11 cellular contexts compared by ENCODE assay signal in the genomic region with DNA sequence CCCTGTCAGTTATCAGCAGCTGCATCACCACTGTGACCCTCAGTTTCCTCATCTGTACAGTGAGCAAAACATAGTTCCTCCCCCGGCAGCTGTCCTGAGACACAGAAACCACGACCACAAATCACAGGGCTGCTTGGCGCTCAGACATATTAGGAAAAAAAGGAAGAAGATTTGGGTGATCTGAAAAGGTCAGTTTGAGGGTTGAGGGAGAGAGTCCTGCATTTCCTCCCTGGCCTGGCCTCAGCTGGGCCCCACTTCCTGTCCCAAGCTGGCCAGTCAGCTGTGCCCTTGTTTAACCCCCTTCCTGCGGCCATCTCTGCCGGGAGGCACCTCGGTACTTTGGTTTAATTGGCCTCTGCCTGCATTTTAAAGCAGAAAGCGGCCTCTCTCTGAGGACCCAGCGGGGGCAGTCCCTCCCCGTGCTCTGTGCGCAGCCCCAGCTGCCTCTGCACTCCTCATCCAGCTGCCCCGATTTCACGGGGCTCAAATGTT. TPM values are rescaled to one million over a fixed set of nuclear protein-coding genes. Genes with fewer than 3 reads are reported as not detected.
DNase-seq lines count a peak whose midpoint lies in the region; ATAC-seq, FAIRE-seq and TF ChIP-seq lines count a peak whose summit lies in the region.
"Had no signal": no experiment of that assay in that cellular context is flagged by ENCODE, and none has a peak within 500 bp of the region (broad histone marks: within the 10 kb centered on the region; RNA-seq: fewer than 3 reads in every experiment).

No MANE protein-coding gene starts in this region.

- H2AFZ ChIP-seq in Karpas-422 (ENCODE audit: low read length) = no peak overlapping the region
- no peak overlapping the region for H2AFZ ChIP-seq in HepG2 (ENCODE audit: low read length)

- ATAC-seq in HepG2 (peak; percentile 22), HG03565 (IDR thresholded peaks at IDR 0.05; ENCODE audit: unreplicated experiment) (no peak), esophagus mucosa (no peak)

- H3K27ac ChIP-seq in Karpas-422 (ENCODE audit: low read length) = no peak overlapping the region
- H3K27ac ChIP-seq in adrenal gland = peak overlapping the region; percentile 77 to 99 (median 90)
- peak overlapping the region; percentile 80 for H3K27ac ChIP-seq in HepG2 (ENCODE audit: extremely low read length, insufficient read depth, low read length)
- H3K27ac ChIP-seq in substantia nigra (ENCODE audit: low read depth, low read length, poor library complexity, severe bottlenecking) = peak overlapping the region; percentile 60

- TF ChIP-seq EP300 in HepG2 (IDR thresholded peaks at IDR 0.05; ENCODE audit: low read depth in 2 of 2, low read length in 2 of 2) (no peak), HepG2 (CRISPR knock-in tag; IDR thresholded peaks at IDR 0.05; ENCODE audit: borderline replicate concordance) (no peak)

- TSS peak; percentile 90 for BruUV-seq in HepG2 (replicated peaks; lab: Mats Ljungman, UMichigan)

- H3K9ac ChIP-seq in Karpas-422 (ENCODE audit: low read length) = no peak overlapping the region
- H3K9ac ChIP-seq in HepG2 (ENCODE audit: insufficient read depth, low read depth, low read length) = peak overlapping the region; percentile 34

- no peaks in the 10 kb centered on the region for H3K27me3 ChIP-seq in Karpas-422 (ENCODE audit: low read length)
- H3K27me3 ChIP-seq in adrenal gland = no peaks in the 10 kb centered on the region
- no peaks in the 10 kb centered on the region; a peak in 2 of 5 replicates for H3K27me3 ChIP-seq in HepG2 (ENCODE audit: control insufficient read depth in 1 of 2, insufficient read depth in 2 of 2, low read length in 2 of 2)

- no peak for TF ChIP-seq CTCF in adrenal gland (IDR thresholded peaks at IDR 0.05)
- no peak; the same call in none of the 2 replicates for TF ChIP-seq CTCF in HepG2 (CRISPR knock-in tag; IDR thresholded peaks at IDR 0.05)

- POLR2A ChIA-PET in HepG2 (lab: Yijun Ruan, JAX) = interaction anchor here (0.7 to 11.3 kb wide), 18 partner anchors 9 to 155 kb away, joined by 3 to 293 read pairs (median 7); no protein-coding TSS in a partner anchor

- intact Hi-C loops in adrenal gland (cut with DNase I) (no loop called here), HepG2 (cut with micrococcal nuclease; ENCODE audit: unreplicated experiment) (loop anchor here (2.0 kb wide), 1 partner anchor 31 kb away; no protein-coding TSS in a partner anchor)

- H3K4me2 ChIP-seq in Karpas-422 (ENCODE audit: low read depth, low read length, poor library complexity, severe bottlenecking) = no peak overlapping the region
- H3K4me2 ChIP-seq in HepG2 (ENCODE audit: low read depth, low read length) = peak overlapping the region; percentile 94

- H3K79me2 ChIP-seq in Karpas-422 (ENCODE audit: low read length) (no peaks in the 10 kb centered on the region), HepG2 (ENCODE audit: insufficient read depth, low read length) (no peaks in the 10 kb centered on the region)

- H3K9me3 ChIP-seq in Karpas-422 (ENCODE audit: low read length) = no peaks in the 10 kb centered on the region
- H3K9me3 ChIP-seq in adrenal gland (replicated peaks in 1 of 3) = peaks cover 0 to 4% (median 0%) of the 10 kb centered on the region in 3 donors
- no peaks in the 10 kb centered on the region for H3K9me3 ChIP-seq in HepG2 (ENCODE audit: low read length)

- no peak for FAIRE-seq in HepG2 (lab: Jason Lieb, UNC)
- FAIRE-seq: colon had no signal

- no peaks in the 10 kb centered on the region for H3K9me2 ChIP-seq in Karpas-422 (replicated peaks; ENCODE audit: insufficient read depth, low read length)

- H3K4me3 ChIP-seq in Karpas-422 (ENCODE audit: low read length) = no peak overlapping the region
- H3K4me3 ChIP-seq in adrenal gland = peak overlapping the region in 1 of 4 donors; percentile 58
- H3K4me3 ChIP-seq in HepG2 (replicated peaks in 1 of 3; ENCODE audit: insufficient read depth in 1 of 3, low read depth in 2 of 3, low read length in 3 of 3) = peak overlapping the region; percentile 9 to 76 (median 38)

- H4K20me1 ChIP-seq in Karpas-422 (ENCODE audit: insufficient read depth, low read depth, low read length) (no peaks in the 10 kb centered on the region), HepG2 (ENCODE audit: insufficient read depth, low read length) (no peaks in the 10 kb centered on the region)

- DNase-seq in Karpas-422 (peak; percentile 24), adrenal gland (peak in 5 of 7 donors; percentile 59 to 78 (median 65)), HepG2 (ENCODE audit: low spot score) (no peak), substantia nigra (lab: John Stamatoyannopoulos, UW) (peak in 16 of 49 donors; percentile 14 to 55 (median 40)), NCI-H82 (lab: John Stamatoyannopoulos, UW) (no peak), NCI-H446 treated with DMSO at 0.1 percent for 48 hours (lab: John Stamatoyannopoulos, UW) (no peak)
- DNase-seq: activated CD4-positive, alpha-beta T cell treated with anti-CD3 and anti-CD28 coated beads for 48 hours; NCI-H2029 treated with DMSO at 0.1 percent for 48 hours had no signal

- H3K4me1 ChIP-seq in Karpas-422 (ENCODE audit: low read length) (no peaks in the 10 kb centered on the region), adrenal gland (replicated peaks in 1 of 2) (peaks cover 12 to 26% of the 10 kb centered on the region in 2 donors), HepG2 (ENCODE audit: insufficient read depth, low read length) (peaks cover 72% of the 10 kb centered on the region)

- in situ Hi-C loops in HepG2 (cut with HindIII; ENCODE audit: extremely low pct_ligation_motif_present, low pct_unique_long_range_greater_than_20kb) = no loop called here

- H3K36me3 ChIP-seq in Karpas-422 (ENCODE audit: insufficient read depth, low read length) = no peaks in the 10 kb centered on the region
- H3K36me3 ChIP-seq in adrenal gland (replicated peaks in 1 of 2) = no peaks in the 10 kb centered on the region
- H3K36me3 ChIP-seq in HepG2 (replicated peaks in 1 of 2; ENCODE audit: control insufficient read depth in 1 of 2, insufficient read depth in 2 of 2, low read length in 2 of 2) = no peaks in the 10 kb centered on the region

- CTCF ChIA-PET in HepG2 (lab: Yijun Ruan, JAX; ENCODE audit: low intra/inter-chr PET ratio, low total read pairs) = no interaction called here

- TF ChIP-seq POLR2A in adrenal gland (IDR thresholded peaks at IDR 0.05) (no peak), HepG2 (IDR thresholded peaks at IDR 0.05; ENCODE audit: insufficient read depth in 1 of 2, low read depth in 2 of 2, low read length in 2 of 2) (no peak)

- WGBS in adrenal gland, 4 donors = 48 to 75% (median 59%) methylated on average over 10 to 12 of the region's 12 CpGs
- 27% methylated on average over 11 of the region's 12 CpGs for WGBS in HepG2 (ENCODE audit: low lambda C conversion rate)

- TF ChIP-seq RAD21 in HepG2 (CRISPR knock-in tag; IDR thresholded peaks at IDR 0.05) = no peak

TF ChIP-seq in HepG2, 621 proteins besides CTCF, POLR2A, EP300 and RAD21 (continues in another document):
- TF ChIP-seq NFE2 (CRISPR knock-in tag; IDR thresholded peaks at IDR 0.05) = 0 out of 2 replicates have a peak, but pooled peaks have one; percentile 3
- peak; percentile 8; the same call in 1 of the 2 replicates for TF ChIP-seq GZF1 (CRISPR knock-in tag; IDR thresholded peaks at IDR 0.05)
- peak; percentile 72; the same call in 1 of the 2 replicates for TF ChIP-seq HNF4A (CRISPR knock-in tag; IDR thresholded peaks at IDR 0.05)
- TF ChIP-seq, protein P1, sequence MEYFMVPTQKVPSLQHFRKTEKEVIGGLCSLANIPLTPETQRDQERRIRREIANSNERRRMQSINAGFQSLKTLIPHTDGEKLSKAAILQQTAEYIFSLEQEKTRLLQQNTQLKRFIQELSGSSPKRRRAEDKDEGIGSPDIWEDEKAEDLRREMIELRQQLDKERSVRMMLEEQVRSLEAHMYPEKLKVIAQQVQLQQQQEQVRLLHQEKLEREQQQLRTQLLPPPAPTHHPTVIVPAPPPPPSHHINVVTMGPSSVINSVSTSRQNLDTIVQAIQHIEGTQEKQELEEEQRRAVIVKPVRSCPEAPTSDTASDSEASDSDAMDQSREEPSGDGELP (IDR thresholded peaks at IDR 0.05; ENCODE audit: borderline replicate concordance, low read depth) = peak; percentile 94

RNA-seq across cellular contexts. Expression of a gene that starts 24.0 kb away (rescaled TPM):
- not detected in 2 replicates for total RNA-seq in Karpas-422 (2014; rRNA removed; shearing (Covaris generic); ENCODE audit: low replicate concordance)
- total RNA-seq in adrenal gland = 1 to 10 TPM in 1 of 8 donors, under 1 TPM in 3, not detected in 4; 0.30 to 1.2 (median 0.47) TPM
- polyA plus RNA-seq in adrenal gland = 1 to 10 TPM in 2 of 3 donors, under 1 TPM in 1; 0.91 to 2.6 (median 1.7) TPM
- total RNA-seq in HepG2 (2016; rRNA removed; fragmentation: Illumina TruSeq; extraction: Trizol) = not detected in 2 replicates
- not detected in 2 replicates for total RNA-seq in HepG2 (2016; cell fraction: cytosol; rRNA removed; fragmentation: Illumina TruSeq; extraction: Trizol; ENCODE audit: low read depth)
- total RNA-seq in HepG2 (2016; cell fraction: insoluble cytoplasmic fraction; rRNA removed; fragmentation: Illumina TruSeq; extraction: Trizol) = not detected in 2 replicates
- total RNA-seq in HepG2 (2016; cell fraction: membrane; rRNA removed; fragmentation: Illumina TruSeq; extraction: Trizol) = not detected in 2 replicates
- total RNA-seq in HepG2 (2016; cell fraction: nucleus; rRNA removed; fragmentation: Illumina TruSeq; extraction: Trizol) = not detected in 2 replicates
- polyA plus RNA-seq in HepG2 (2011; rRNA removed) = not detected in 2 replicates
- polyA plus RNA-seq in HepG2 (2011; cell fraction: cytosol; rRNA removed) = not detected in 2 replicates
- polyA plus RNA-seq in HepG2 (2011; cell fraction: nucleus; rRNA removed) = not detected in 2 replicates
- polyA plus RNA-seq in HepG2 (2012) = not detected in 2 replicates
- polyA plus RNA-seq in HepG2 (2016; cell fraction: cytosol; fragmentation: Illumina TruSeq; extraction: Trizol; ENCODE audit: low read depth) = not detected in 2 replicates
- polyA plus RNA-seq in HepG2 (2016; cell fraction: insoluble cytoplasmic fraction; fragmentation: Illumina TruSeq; extraction: Trizol; ENCODE audit: low read depth) = not detected in 2 replicates
- not detected in 2 replicates for polyA plus RNA-seq in HepG2 (2016; cell fraction: membrane; fragmentation: Illumina TruSeq; extraction: Trizol; ENCODE audit: low read depth)
- polyA plus RNA-seq in HepG2 (2016; cell fraction: nucleus; fragmentation: Illumina TruSeq; extraction: Trizol; ENCODE audit: insufficient read depth, low read depth) = not detected in 2 replicates
- polyA minus RNA-seq in HepG2 (2011; rRNA and poly(A)+ RNA removed; ENCODE audit: low replicate concordance) = not detected in 2 replicates
- not detected in 2 replicates for polyA minus RNA-seq in HepG2 (2011; cell fraction: cytosol; rRNA and poly(A)+ RNA removed)
- not detected in 2 replicates for polyA minus RNA-seq in HepG2 (2011; cell fraction: nucleus; rRNA and poly(A)+ RNA removed)
- total RNA-seq in esophagus mucosa = not detected

Comparison
In these comparisons a context has a peak if more than half of its experiments do, and no peak if none do; other contexts are left out.
1. DNase-seq: peak in Karpas-422 (single experiment) and adrenal gland (5 of 7); none in HepG2 (single experiment), NCI-H82 (single experiment) and NCI-H446 treated with DMSO at 0.1 percent for 48 hours (single experiment).